19 cellular contexts compared by ENCODE assay signal in the genomic region with DNA sequence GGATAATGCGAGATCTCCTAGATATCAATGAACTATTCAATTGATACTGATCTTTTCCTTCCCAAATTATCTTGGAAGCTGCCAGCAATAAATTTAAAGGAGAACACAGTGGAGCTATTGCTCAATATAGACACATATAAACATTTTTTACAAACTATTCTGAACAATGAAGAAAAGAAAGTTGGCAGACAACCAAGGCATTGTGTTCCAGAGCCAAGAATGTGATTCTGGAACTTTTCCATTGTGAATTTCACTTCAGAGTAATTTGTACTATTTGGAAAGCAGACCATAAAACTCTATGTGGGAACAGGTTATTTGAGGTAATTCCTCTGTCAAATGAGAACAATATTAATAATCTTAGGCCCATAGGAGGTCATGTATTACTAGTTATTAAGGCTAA.
DNase-seq lines count a peak whose midpoint lies in the region; FAIRE-seq and TF ChIP-seq lines count a peak whose summit lies in the region.
"Had no signal": no experiment of that assay in that cellular context is flagged by ENCODE, and none has a peak within 500 bp of the region (broad histone marks: within the 10 kb centered on the region; RNA-seq: fewer than 3 reads in every experiment).

No MANE protein-coding gene starts in this region.

- no peak overlapping the region for H3K4me3 ChIP-seq in A673 (ENCODE audit: low read depth, low read length, poor library complexity, severe bottlenecking)
- H3K4me3 ChIP-seq in astrocyte of the spinal cord (ENCODE audit: low read depth, low read length), result no peak overlapping the region
- H3K4me3 ChIP-seq in keratinocyte (ENCODE audit: control insufficient read depth in 2 of 3, extremely low read depth in 1 of 3, insufficient read depth in 2 of 3, low read depth in 1 of 3, low read length in 3 of 3), result no peak overlapping the region
- H3K4me3 ChIP-seq: gastrocnemius medialis had no signal

- no peaks in the 10 kb centered on the region for H4K20me1 ChIP-seq in keratinocyte (ENCODE audit: control insufficient read depth, extremely low read depth, insufficient read depth, low read length)

- no peaks in the 10 kb centered on the region for H3K27me3 ChIP-seq in A673 (replicated peaks; ENCODE audit: insufficient read depth, low read depth, low read length, poor library complexity)
- H3K27me3 ChIP-seq in keratinocyte (ENCODE audit: control insufficient read depth, extremely low read depth, insufficient read depth, low read length), result no peaks in the 10 kb centered on the region
- H3K27me3 ChIP-seq: BE2C, gastrocnemius medialis had no signal

- TF ChIP-seq CTCF in A673 (conservative IDR thresholded peaks at IDR 0.05; ENCODE audit: low read depth, low read length), result no peak
- no peak for TF ChIP-seq CTCF in HFFc6 (IDR thresholded peaks at IDR 0.05)
- TF ChIP-seq CTCF in astrocyte of the spinal cord (IDR thresholded peaks at IDR 0.05; ENCODE audit: low read depth, low read length), result no peak
- TF ChIP-seq CTCF in keratinocyte (optimal IDR thresholded peaks at IDR 0.05 in 1 of 3, IDR thresholded peaks at IDR 0.05 in 1 of 3, conservative IDR thresholded peaks at IDR 0.05 in 1 of 3; ENCODE audit: extremely low read depth in 1 of 3, insufficient read depth in 2 of 3, low read length in 3 of 3), result no peak
- TF ChIP-seq CTCF in RWPE1 (conservative IDR thresholded peaks at IDR 0.05; ENCODE audit: low read depth), result no peak

- in situ Hi-C loops in astrocyte of the spinal cord (cut with HindIII; ENCODE audit: low sequenced_read_pairs), result no loop called here

- dilution Hi-C loops in keratinocyte (cut with MboI; ENCODE audit: extremely low pct_ligation_motif_present, low sequenced_read_pairs), result no loop called here

- no peaks in the 10 kb centered on the region for H3K9me3 Mint-ChIP-seq in HFFc6
- H3K9me3 Mint-ChIP-seq: activated CD4-positive, alpha-beta memory T cell treated with anti-CD3 and anti-CD28 coated beads for 36 hours had no signal

- H3K27ac ChIP-seq in A673 (ENCODE audit: low read depth, low read length, poor library complexity, severe bottlenecking) (no peak overlapping the region), keratinocyte (ENCODE audit: control insufficient read depth, insufficient read depth, low read length) (no peak overlapping the region), RWPE1 (no peak overlapping the region)
- H3K27ac ChIP-seq: gastrocnemius medialis had no signal

- POLR2A ChIA-PET in A673 (lab: Charles Lee; ENCODE audit: low non-redundant PET) (no interaction called here), RWPE1 (lab: Yijun Ruan, JAX; ENCODE audit: low non-redundant PET) (no interaction called here)

- H3K27ac Mint-ChIP-seq in HFFc6, result no peak overlapping the region
- H3K27ac Mint-ChIP-seq: activated CD4-positive, alpha-beta memory T cell treated with anti-CD3 and anti-CD28 coated beads for 36 hours; T-helper 17 cell had no signal

- DNase-seq in A673 (ENCODE audit: low spot score) (peak; percentile 13), HFFc6 (peak; percentile 67), astrocyte of the spinal cord (ENCODE audit: low read depth, low spot score) (peak; percentile 91), keratinocyte (ENCODE audit: low read depth, low spot score) (peak; percentile 26), NAMALWA (ENCODE audit: low spot score) (no peak), RWPE1 (ENCODE audit: low spot score) (no peak)
- DNase-seq in stimulated activated CD4-positive, alpha-beta T cell treated with anti-CD3 and anti-CD28 coated beads, Interleukin-4, amount 100 ng/mL, for 1 hour, result no peak
- no peak for DNase-seq in activated naive CD4-positive, alpha-beta T cell treated with anti-CD3 and anti-CD28 coated beads, Interleukin-2, amount 50 U/mL, for 16 hours
- DNase-seq: activated CD4-positive, alpha-beta memory T cell treated with anti-CD3 and anti-CD28 coated beads for 36 hours; activated gamma-delta T cell; BE2C; cerebellar nuclear complex; gastrocnemius medialis; GF-D8; left colon; NCI-H345; stimulated activated CD4-positive, alpha-beta T cell treated with anti-CD3 and anti-CD28 coated beads, Interleukin-15, amount 100 ng/mL, for 24 hours; T-helper 17 cell had no signal

- peaks cover 7% of the 10 kb centered on the region for H3K4me1 ChIP-seq in A673 (ENCODE audit: insufficient read depth, low read length, poor library complexity, severe bottlenecking)
- H3K4me1 ChIP-seq in keratinocyte (ENCODE audit: control insufficient read depth, extremely low read depth, insufficient read depth, low read length), result peaks cover 20% of the 10 kb centered on the region
- H3K4me1 ChIP-seq: BE2C had no signal

- H3K9ac ChIP-seq in keratinocyte (ENCODE audit: control insufficient read depth, extremely low read depth, insufficient read depth, low read length), result no peak overlapping the region

- H2AFZ ChIP-seq in keratinocyte (ENCODE audit: control insufficient read depth, low read length), result no peak overlapping the region

- no peak overlapping the region for H3K4me3 Mint-ChIP-seq in HFFc6
- H3K4me3 Mint-ChIP-seq: activated CD4-positive, alpha-beta memory T cell treated with anti-CD3 and anti-CD28 coated beads for 36 hours; T-helper 17 cell had no signal

- H3K4me2 ChIP-seq in keratinocyte (ENCODE audit: control insufficient read depth, extremely low read depth, insufficient read depth, low read depth, low read length), result peak overlapping the region; percentile 12

- peak; percentile 49 for FAIRE-seq in keratinocyte (lab: Jason Lieb, UNC)
- FAIRE-seq: urothelium cell line had no signal

- H3K9me3 ChIP-seq in A673 (ENCODE audit: low read depth, low read length, poor library complexity, severe bottlenecking), result no peaks in the 10 kb centered on the region
- no peaks in the 10 kb centered on the region for H3K9me3 ChIP-seq in keratinocyte (ENCODE audit: control insufficient read depth, low read depth, low read length)
- H3K9me3 ChIP-seq: BE2C, gastrocnemius medialis had no signal

- no peaks in the 10 kb centered on the region for H3K36me3 ChIP-seq in A673 (ENCODE audit: insufficient read depth, low read length, poor library complexity, severe bottlenecking)
- no peaks in the 10 kb centered on the region for H3K36me3 ChIP-seq in keratinocyte (ENCODE audit: control insufficient read depth in 2 of 2, extremely low read depth in 1 of 2, insufficient read depth in 2 of 2, low read length in 2 of 2)
- H3K36me3 ChIP-seq: BE2C, gastrocnemius medialis had no signal

- peaks cover 73% of the 10 kb centered on the region for H3K4me1 Mint-ChIP-seq in HFFc6 (ENCODE audit: low read depth)

- BruUV-seq in A673 (replicated peaks; lab: Mats Ljungman, UMichigan), result no TSS peak

- H3K27me3 Mint-ChIP-seq in HFFc6 (ENCODE audit: insufficient read depth), result no peaks in the 10 kb centered on the region

- CTCF ChIA-PET in A673 (lab: Charles Lee), result no interaction called here
- CTCF ChIA-PET in RWPE1 (lab: Yijun Ruan, JAX), result interaction anchor here (0.7 kb wide), 1 partner anchor 93 kb away, joined by 3 read pairs; no protein-coding TSS in a partner anchor

- H3K9me1 ChIP-seq in keratinocyte (ENCODE audit: control insufficient read depth, extremely low read depth, insufficient read depth, low read length), result no peaks in the 10 kb centered on the region

- no peaks in the 10 kb centered on the region for H3K79me2 ChIP-seq in keratinocyte (ENCODE audit: control insufficient read depth, insufficient read depth, low read length)

- H3K36me3 Mint-ChIP-seq in HFFc6 (ENCODE audit: low read depth), result no peaks in the 10 kb centered on the region
- H3K36me3 Mint-ChIP-seq: activated CD4-positive, alpha-beta memory T cell treated with anti-CD3 and anti-CD28 coated beads for 36 hours had no signal

- intact Hi-C loops in A673 (cut with micrococcal nuclease; ENCODE audit: unreplicated experiment), result loop anchor here (10.0 kb wide), 1 partner anchor 327 kb away; no protein-coding TSS in a partner anchor

Comparison
In these comparisons a context has a peak if more than half of its experiments do, and no peak if none do; other contexts are left out.
1. DNase-seq: peak in A673 (single experiment), HFFc6 (single experiment), astrocyte of the spinal cord (single experiment) and keratinocyte (single experiment); none in NAMALWA (single experiment), stimulated activated CD4-positive, alpha-beta T cell treated with anti-CD3 and anti-CD28 coated beads, Interleukin-4, amount 100 ng/mL, for 1 hour (single experiment), RWPE1 (single experiment) and activated naive CD4-positive, alpha-beta T cell treated with anti-CD3 and anti-CD28 coated beads, Interleukin-2, amount 50 U/mL, for 16 hours (single experiment).